Comparison of ENCODE assay signal across 19 cellular contexts in the genomic region with DNA sequence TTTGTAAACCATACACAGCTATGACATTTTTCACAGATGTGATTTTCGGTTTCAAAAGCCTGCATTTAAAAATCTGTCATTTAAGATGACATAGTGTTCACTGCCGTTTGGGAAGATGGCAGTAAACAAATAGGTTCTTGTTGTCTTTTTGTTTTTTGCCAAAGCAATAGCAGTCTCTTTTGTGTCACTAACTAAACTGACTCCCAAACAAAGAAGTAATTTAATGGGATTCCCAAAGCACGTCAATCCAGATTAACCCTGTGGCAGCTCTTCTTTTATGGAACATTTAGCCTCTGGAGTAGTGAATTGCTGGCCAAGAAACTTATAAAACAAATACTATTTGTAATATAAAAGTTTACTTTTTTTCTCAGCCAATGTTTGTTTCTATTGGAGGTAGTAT.
DNase-seq lines count a peak whose midpoint lies in the region; ATAC-seq and TF ChIP-seq lines count a peak whose summit lies in the region.
"Had no signal": no experiment of that assay in that cellular context is flagged by ENCODE, and none has a peak within 500 bp of the region (broad histone marks: within the 10 kb centered on the region; RNA-seq: fewer than 3 reads in every experiment).

No MANE protein-coding gene starts in this region.

- H3K4me1 Mint-ChIP-seq in neural progenitor cell: peaks cover 12% of the 10 kb centered on the region
- no peaks in the 10 kb centered on the region for H3K4me1 Mint-ChIP-seq in effector memory CD8-positive, alpha-beta T cell (ENCODE audit: low read depth in 2 of 2)
- H3K4me1 Mint-ChIP-seq: CD14-positive monocyte had no signal

- H3K27ac ChIP-seq in MM.1S (ENCODE audit: low read length): peak overlapping the region; percentile 91
- H3K27ac ChIP-seq in cingulate gyrus (ENCODE audit: low read depth, low read length): peak overlapping the region; percentile 62
- H3K27ac ChIP-seq in neural progenitor cell: peak overlapping the region; percentile 6
- H3K27ac ChIP-seq in esophagus muscularis mucosa (replicated peaks in 1 of 4): no peak overlapping the region
- H3K27ac ChIP-seq: GM23248, RWPE1 had no signal

- peaks cover 61% of the 10 kb centered on the region for H3K4me1 ChIP-seq in MM.1S (ENCODE audit: low read length)
- peaks cover 36% of the 10 kb centered on the region for H3K4me1 ChIP-seq in neural progenitor cell
- peaks cover 0 to 17% (median 15%) of the 10 kb centered on the region in 4 donors for H3K4me1 ChIP-seq in esophagus muscularis mucosa

- no peaks in the 10 kb centered on the region for H3K36me3 ChIP-seq in MM.1S (replicated peaks; ENCODE audit: insufficient read depth, low read length)
- H3K36me3 ChIP-seq in neural progenitor cell: no peaks in the 10 kb centered on the region
- H3K36me3 ChIP-seq in esophagus muscularis mucosa: no peaks in the 10 kb centered on the region

- peaks cover 20% of the 10 kb centered on the region for H3K79me2 ChIP-seq in MM.1S (ENCODE audit: low read length)
- no peaks in the 10 kb centered on the region for H3K79me2 ChIP-seq in neural progenitor cell (ENCODE audit: low read depth)

- no peak overlapping the region for H3K4me3 Mint-ChIP-seq in neural progenitor cell
- no peak overlapping the region for H3K4me3 Mint-ChIP-seq in effector memory CD8-positive, alpha-beta T cell
- H3K4me3 Mint-ChIP-seq: CD14-positive monocyte had no signal

- intact Hi-C loops in esophagus muscularis mucosa (cut with DNase I): no loop called here

- H2AFZ ChIP-seq in MM.1S (ENCODE audit: low read length) (no peak overlapping the region), neural progenitor cell (replicated peaks) (no peak overlapping the region)
- H2AFZ ChIP-seq: GM23248 had no signal

- H3F3A ChIP-seq in MM.1S (ENCODE audit: insufficient read depth, low read length) (peaks cover 62% of the 10 kb centered on the region), neural progenitor cell (ENCODE audit: low read depth) (peaks cover 6% of the 10 kb centered on the region)

- H3K4me2 ChIP-seq in MM.1S (ENCODE audit: low read depth, low read length) (peak overlapping the region; percentile 66), neural progenitor cell (peak overlapping the region; percentile 59)

- TF ChIP-seq CTCF in MM.1S (IDR thresholded peaks at IDR 0.05; ENCODE audit: low read length) (no peak), neural progenitor cell (IDR thresholded peaks at IDR 0.05) (no peak), esophagus muscularis mucosa (IDR thresholded peaks at IDR 0.05) (no peak)

- no peak for TF ChIP-seq EP300 in esophagus muscularis mucosa (IDR thresholded peaks at IDR 0.05)

- peak overlapping the region; percentile 70 for H3K9ac ChIP-seq in MM.1S (ENCODE audit: low read length)
- no peak overlapping the region for H3K9ac ChIP-seq in neural progenitor cell
- H3K9ac ChIP-seq: GM23248 had no signal

- no peak overlapping the region for H3K27ac Mint-ChIP-seq in neural progenitor cell
- no peak overlapping the region for H3K27ac Mint-ChIP-seq in effector memory CD8-positive, alpha-beta T cell
- H3K27ac Mint-ChIP-seq: CD14-positive monocyte had no signal

- H3K27me3 ChIP-seq in MM.1S (replicated peaks; ENCODE audit: insufficient read depth, low read length): no peaks in the 10 kb centered on the region
- H3K27me3 ChIP-seq in neural progenitor cell: no peaks in the 10 kb centered on the region
- H3K27me3 ChIP-seq in esophagus muscularis mucosa: no peaks in the 10 kb centered on the region

- H3K9me3 ChIP-seq in MM.1S (replicated peaks; ENCODE audit: insufficient read depth, low read length) (no peaks in the 10 kb centered on the region), neural progenitor cell (ENCODE audit: low read depth) (no peaks in the 10 kb centered on the region), esophagus muscularis mucosa (no peaks in the 10 kb centered on the region)

- H4K20me1 ChIP-seq in MM.1S (ENCODE audit: insufficient read depth, low read length) (no peaks in the 10 kb centered on the region), neural progenitor cell (ENCODE audit: low read depth) (no peaks in the 10 kb centered on the region)

- ATAC-seq in effector memory CD8-positive, alpha-beta T cell (replicated peaks): no peak

- H3K9me2 ChIP-seq in MM.1S (replicated peaks; ENCODE audit: insufficient read depth, low read length): no peaks in the 10 kb centered on the region

- DNase-seq in MM.1S (peak; percentile 85), neural progenitor cell (ENCODE audit: low spot score) (peak; percentile 73), esophagus muscularis mucosa (ENCODE audit: extremely low spot score) (no peak), HPDE6-E6E7 (ENCODE audit: extremely low spot score) (no peak), NCI-H2227 treated with DMSO at 0.1 percent for 48 hours (lab: John Stamatoyannopoulos, UW) (no peak)
- no peak for DNase-seq in effector memory CD8-positive, alpha-beta T cell
- DNase-seq: AML-193, COR-L47, GM23248, HCEC 1CT, NCI-H1105, NCI-H2081, NCI-H2171 treated with DMSO at 0.1 percent for 48 hours, NCI-H446 treated with DMSO at 0.1 percent for 48 hours, NCI-H69, SIG-M5 had no signal

- peaks cover 2% of the 10 kb centered on the region for H3K36me3 Mint-ChIP-seq in neural progenitor cell
- no peaks in the 10 kb centered on the region for H3K36me3 Mint-ChIP-seq in effector memory CD8-positive, alpha-beta T cell (ENCODE audit: insufficient read depth)
- H3K36me3 Mint-ChIP-seq: CD14-positive monocyte had no signal

- WGBS in esophagus muscularis mucosa: 81% methylated on average over 3 of the region's 3 CpGs

- no peaks in the 10 kb centered on the region for H3K27me3 Mint-ChIP-seq in neural progenitor cell (ENCODE audit: insufficient read depth, low read depth)
- H3K27me3 Mint-ChIP-seq in effector memory CD8-positive, alpha-beta T cell: no peaks in the 10 kb centered on the region

- no peaks in the 10 kb centered on the region for H3K9me3 Mint-ChIP-seq in neural progenitor cell
- H3K9me3 Mint-ChIP-seq in effector memory CD8-positive, alpha-beta T cell: peaks cover 0 to 5% of the 10 kb centered on the region in 2 donors

- H3K4me3 ChIP-seq in MM.1S (ENCODE audit: low read length) (peak overlapping the region; percentile 12; the same call in 1 of the 2 replicates), neural progenitor cell (peak overlapping the region; percentile 1), esophagus muscularis mucosa (no peak overlapping the region)
- H3K4me3 ChIP-seq: GM23248 had no signal

- TF ChIP-seq POLR2A in esophagus muscularis mucosa (IDR thresholded peaks at IDR 0.05; ENCODE audit: low read depth): no peak

Comparison
In these comparisons a context has a peak if more than half of its experiments do, and no peak if none do; other contexts are left out.
1. DNase-seq: peak in MM.1S (single experiment) and neural progenitor cell (single experiment); none in esophagus muscularis mucosa (single experiment), effector memory CD8-positive, alpha-beta T cell (0 of 3), HPDE6-E6E7 (single experiment) and NCI-H2227 treated with DMSO at 0.1 percent for 48 hours (single experiment).
2. H3K27ac ChIP-seq: peak in MM.1S (single experiment), cingulate gyrus (single experiment) and neural progenitor cell (single experiment); none in esophagus muscularis mucosa (0 of 4).
3. H3K4me3 ChIP-seq: peak in MM.1S (single experiment) and neural progenitor cell (single experiment); none in esophagus muscularis mucosa (0 of 4).